ENCODE assay signal across 20 cellular contexts in genomic region chr14:38185661-38186060, GRCh38. TPM values are rescaled to one million over a fixed set of nuclear protein-coding genes. Genes with fewer than 3 reads are reported as not detected.
"Had no signal": no experiment of that assay in that cellular context is flagged by ENCODE, and none has a peak within 500 bp of the region (broad histone marks: within the 10 kb centered on the region; RNA-seq: fewer than 3 reads in every experiment).

No MANE protein-coding gene starts in this region.

- H3K9me3 Mint-ChIP-seq: dendritic cell treated with granulocyte-macrophage colony-stimulating factor and Interleukin-4, amounts not matched to agents 40 ng/mL and 50 ng/mL, for 4 days had no signal

- H3K27ac ChIP-seq: colonic mucosa, esophagus muscularis mucosa, foreskin keratinocyte, gastroesophageal sphincter, heart left ventricle, left lung, lower lobe of right lung had no signal

- H3K4me3 ChIP-seq: colonic mucosa, esophagus muscularis mucosa, gastroesophageal sphincter, heart left ventricle, left lung, lower lobe of right lung, mucosa of descending colon had no signal

- ATAC-seq: effector memory CD8-positive, alpha-beta T cell; foreskin keratinocyte; gastroesophageal sphincter; heart left ventricle; left cardiac atrium; left lung; left ventricle myocardium superior; lower lobe of right lung; mucosa of descending colon had no signal

- H3K27me3 ChIP-seq: colonic mucosa, esophagus muscularis mucosa, foreskin keratinocyte, gastroesophageal sphincter, heart left ventricle, left lung had no signal

- H3K36me3 Mint-ChIP-seq: mesothelial cell of epicardium, naive B cell had no signal

- H3K27ac Mint-ChIP-seq: dendritic cell treated with granulocyte-macrophage colony-stimulating factor and Interleukin-4, amounts not matched to agents 40 ng/mL and 50 ng/mL, for 4 days; effector memory CD8-positive, alpha-beta T cell; endodermal cell; mesothelial cell of epicardium; naive B cell had no signal

- H3K4me3 Mint-ChIP-seq: dendritic cell treated with granulocyte-macrophage colony-stimulating factor and Interleukin-4, amounts not matched to agents 40 ng/mL and 50 ng/mL, for 4 days; effector memory CD8-positive, alpha-beta T cell; endodermal cell; mesothelial cell of epicardium; naive B cell had no signal

- H3K4me1 Mint-ChIP-seq: naive B cell had no signal

- H3K36me3 ChIP-seq: colonic mucosa, esophagus muscularis mucosa, gastroesophageal sphincter, heart left ventricle, left lung, lower lobe of right lung had no signal

- H3K9me3 ChIP-seq: colonic mucosa, esophagus muscularis mucosa, gastroesophageal sphincter, left lung, lower lobe of right lung, mucosa of descending colon had no signal

- DNase-seq: colonic mucosa; cortex of kidney; effector CD8-positive, alpha-beta T cell; effector memory CD8-positive, alpha-beta T cell; endodermal cell; foreskin keratinocyte; heart left ventricle; hippocampal formation; left cardiac atrium; left lung; left ventricle myocardium superior; lower lobe of right lung; mucosa of descending colon; naive B cell had no signal

- H3K27me3 Mint-ChIP-seq: dendritic cell treated with granulocyte-macrophage colony-stimulating factor and Interleukin-4, amounts not matched to agents 40 ng/mL and 50 ng/mL, for 4 days; effector memory CD8-positive, alpha-beta T cell had no signal

- H3K4me1 ChIP-seq: colonic mucosa, esophagus muscularis mucosa, foreskin keratinocyte, gastroesophageal sphincter, heart left ventricle, left lung, lower lobe of right lung had no signal

RNA-seq across cellular contexts. Expression of gene SSTR1, which starts 22.0 kb away (rescaled TPM):
- total RNA-seq: chondrocyte, dermis microvascular lymphatic vessel endothelial cell, foreskin keratinocyte, mesothelial cell of epicardium had no signal
- polyA plus RNA-seq: foreskin keratinocyte had no signal
